Comparison of ENCODE assay signal across 8 cellular contexts in genomic region chr1:226995064-226995965, GRCh38. TPM values are rescaled to one million over a fixed set of nuclear protein-coding genes. Genes with fewer than 3 reads are reported as not detected.
A peak's percentile ranks its signal among the peaks of the same experiment; 100 is the strongest.
DNase-seq lines count a peak whose midpoint lies in the region; ATAC-seq, FAIRE-seq and TF ChIP-seq lines count a peak whose summit lies in the region.

No MANE protein-coding gene starts in this region.

- peak overlapping the region; percentile 14 for H4K91ac ChIP-seq in H1 (replicated peaks; ENCODE audit: insufficient read length, low read length)

- H3K4ac ChIP-seq in H1 (replicated peaks; ENCODE audit: insufficient read length, low read depth, low read length) = no peak overlapping the region

- no peak for TF ChIP-seq CTCF in H1 (IDR thresholded peaks at IDR 0.05; ENCODE audit: control extremely low read depth in 1 of 3, insufficient read depth in 1 of 3, low read depth in 1 of 3, low read length in 3 of 3)

- no peak overlapping the region for H3K9ac ChIP-seq in H1 (replicated peaks in 1 of 4; ENCODE audit: extremely low read depth in 1 of 4, low read depth in 3 of 4, low read length in 3 of 4)

- peak; percentile 61 for ATAC-seq in GM19468 (IDR thresholded peaks at IDR 0.05; ENCODE audit: extremely low read depth, unreplicated experiment)
- peak; percentile 97 for ATAC-seq in HG03039 (IDR thresholded peaks at IDR 0.05; ENCODE audit: unreplicated experiment)

- H3K14ac ChIP-seq in H1 (ENCODE audit: insufficient read length) = no peak overlapping the region

- H2AFZ ChIP-seq in H1 (ENCODE audit: low read length) = no peak overlapping the region

- H3K36me3 ChIP-seq in H1 (ENCODE audit: control insufficient read depth in 2 of 4, insufficient read depth in 4 of 4, low read length in 3 of 4) = no peaks in the 10 kb centered on the region

- H3K4me2 ChIP-seq in H1 (ENCODE audit: insufficient read depth in 1 of 2, low read depth in 2 of 2, low read length in 2 of 2) = 0 out of 4 replicates have a peak overlapping the region, but pooled peaks of 1 of the 2 experiments have one; percentile 36

- peak overlapping the region; percentile 45; the same call in 1 of the 2 replicates for H2BK12ac ChIP-seq in H1 (ENCODE audit: low read depth, low read length)

- no peaks in the 10 kb centered on the region for H4K20me1 ChIP-seq in H1 (replicated peaks in 1 of 2; ENCODE audit: control insufficient read depth in 1 of 2, insufficient read depth in 2 of 2, low read length in 2 of 2)

- peak overlapping the region; percentile 15; the same call in 1 of the 2 replicates for H3K18ac ChIP-seq in H1 (ENCODE audit: extremely low read depth, low read length)

- DNase-seq in GM18507 (ENCODE audit: extremely low spot score, insufficient read length, low read depth) = peak; percentile 38
- peak in 1 of 2 experiments; percentile 42 for DNase-seq in H1 (ENCODE audit: low read depth in 1 of 2, low spot score in 2 of 2)
- no peak for DNase-seq in stimulated activated CD4-positive, alpha-beta T cell treated with anti-CD3 and anti-CD28 coated beads, Interleukin-15, amount 100 ng/mL, for 24 hours
- DNase-seq in stimulated activated CD4-positive, alpha-beta T cell treated with anti-CD3 and anti-CD28 coated beads, Interleukin-2, amount 100 ng/mL, for 48 hours = no peak
- DNase-seq in NCI-H1436 (lab: John Stamatoyannopoulos, UW) = no peak
- no peak for DNase-seq in activated effector memory CD4-positive, alpha-beta T cell treated with anti-CD3 and anti-CD28 coated beads, Interleukin-2, amount 50 U/mL, for 16 hours

- no peak overlapping the region for H2AK5ac ChIP-seq in H1 (ENCODE audit: low read depth, low read length)

- H3K27ac ChIP-seq in H1 (ENCODE audit: low read depth, low read length) = no peak overlapping the region

- H3K23ac ChIP-seq in H1 (ENCODE audit: insufficient read length) = no peak overlapping the region

- TF ChIP-seq RAD21 in H1 (IDR thresholded peaks at IDR 0.05 in 1 of 2, conservative IDR thresholded peaks at IDR 0.05 in 1 of 2; ENCODE audit: low read depth in 2 of 2, low read length in 2 of 2) = no peak

- peaks cover 2% of the 10 kb centered on the region; the same call in 1 of the 2 replicates for H3K23me2 ChIP-seq in H1 (ENCODE audit: low read depth, low read length)

- no peak overlapping the region for H2BK20ac ChIP-seq in H1 (ENCODE audit: low read length)

- TF ChIP-seq EP300 in H1 (IDR thresholded peaks at IDR 0.05; ENCODE audit: borderline replicate concordance in 1 of 2, low read depth in 2 of 2, low read length in 2 of 2) = no peak

- no peak overlapping the region for H2BK120ac ChIP-seq in H1 (replicated peaks; ENCODE audit: low read depth, low read length)

- TF ChIP-seq POLR2A in H1 (IDR thresholded peaks at IDR 0.05; ENCODE audit: control extremely low read depth in 1 of 2, low read depth in 2 of 2, low read length in 2 of 2) = no peak

- peak overlapping the region in 1 of 4 experiments; percentile 24; a peak in 1 of 8 replicates for H3K4me3 ChIP-seq in H1 (ENCODE audit: extremely low read depth in 1 of 4, insufficient read depth in 2 of 4, low read depth in 3 of 4, low read length in 4 of 4)

- no peaks in the 10 kb centered on the region for H3K79me2 ChIP-seq in H1 (ENCODE audit: control insufficient read depth in 1 of 2, insufficient read depth in 2 of 2, low read length in 2 of 2)

- H3K27me3 ChIP-seq in H1 (replicated peaks in 1 of 4; ENCODE audit: control insufficient read depth in 3 of 4, extremely low read depth in 1 of 4, insufficient read depth in 3 of 4, low read length in 3 of 4) = no peaks in the 10 kb centered on the region

- CTCF ChIA-PET in H1 (lab: Charles Lee; ENCODE audit: partially characterized antibody) = interaction anchor here (0.8 to 2.1 kb wide), 8 partner anchors 8 to 452 kb away, joined by 3 to 7 read pairs (median 4); no protein-coding TSS in a partner anchor

- no peak overlapping the region for H4K5ac ChIP-seq in H1 (ENCODE audit: insufficient read length, low read depth, low read length)

- POLR2A ChIA-PET in H1 (lab: Charles Lee; ENCODE audit: partially characterized antibody) = interaction anchor here (1.0 to 2.3 kb wide), 4 partner anchors 10 to 324 kb away, joined by 3 to 8 read pairs (median 3); no protein-coding TSS in a partner anchor

- no peaks in the 10 kb centered on the region for H3K9me3 ChIP-seq in H1 (ENCODE audit: insufficient read depth in 2 of 2, low read depth in 1 of 2, low read length in 1 of 2)

- 70% methylated on average over 15 of the region's 15 CpGs; no CpG with 5 or more reads in 1 of the 2 experiments for WGBS in H1 (ENCODE audit: extremely low coverage in 1 of 2, insufficient coverage in 1 of 2, insufficient read length in 1 of 2, insufficient replicate concordance in 2 of 2, low coverage in 1 of 2, low lambda C conversion rate in 2 of 2, missing lambda C conversion rate in 1 of 2), 2 experiments

- FAIRE-seq in GM18507 (lab: Jason Lieb, UNC) (peak; percentile 88), H1 (lab: Jason Lieb, UNC) (peak; percentile 19)

- peaks cover 2 to 13% (median 8%) of the 10 kb centered on the region in 4 experiments for H3K4me1 ChIP-seq in H1 (replicated peaks in 1 of 4; ENCODE audit: control insufficient read depth in 3 of 4, insufficient read depth in 4 of 4, low read length in 3 of 4)

- H4K8ac ChIP-seq in H1 (ENCODE audit: extremely low read depth, insufficient read depth, low read length) = peak overlapping the region; percentile 45

- no peaks in the 10 kb centered on the region for H3K79me1 ChIP-seq in H1 (ENCODE audit: low read depth, low read length)

- no peak overlapping the region for H3K56ac ChIP-seq in H1 (replicated peaks; ENCODE audit: insufficient read length, low read depth, low read length)

- no peak overlapping the region; the same call in 1 of the 2 replicates for H2BK15ac ChIP-seq in H1 (ENCODE audit: low read length)

- 0 out of 2 replicates have a peak overlapping the region, but pooled peaks have one; percentile 15 for H2BK5ac ChIP-seq in H1 (ENCODE audit: low read depth, low read length)

TF ChIP-seq in H1, 55 proteins besides CTCF, POLR2A, EP300 and RAD21 (continues in another document):
- TF ChIP-seq ZNF274 (IDR thresholded peaks at IDR 0.05; ENCODE audit: borderline replicate concordance, extremely low read depth, low read length) = no peak

RNA-seq across cellular contexts. Expression of gene COQ8A, which starts 55.2 kb away (rescaled TPM):
- total RNA-seq in H1 (2021; fragmentation: NEBNext Ultra II Directional; extraction: Animal tissue kit (Norgen Biotek cat#: 25700)) = 38.9 and 39.0 TPM in 2 replicates
- polyA plus RNA-seq in H1 (2011; rRNA removed) = 28.5 and 40.2 TPM in 2 replicates
- polyA plus RNA-seq in H1 (2011; cell fraction: cytosol; rRNA removed) = 38.6 TPM
- 61.2 TPM for polyA plus RNA-seq in H1 (2011; cell fraction: nucleus; rRNA removed)
- 27.1 to 32.5 TPM (median 31.3 TPM) in 4 replicates for polyA plus RNA-seq in H1 (2012, experiment 1 of 2)
- polyA plus RNA-seq in H1 (2012, experiment 2 of 2) = 35.2 TPM
- 17.0 TPM for polyA plus RNA-seq in H1 (2013, experiment 1 of 2)
- polyA plus RNA-seq in H1 (2013, experiment 2 of 2) = 17.1 TPM
- polyA minus RNA-seq in H1 (2011; rRNA and poly(A)+ RNA removed) = 19.0 and 25.9 TPM in 2 replicates
- polyA minus RNA-seq in H1 (2011; cell fraction: cytosol; rRNA and poly(A)+ RNA removed) = 16.7 TPM
- 16.0 TPM for polyA minus RNA-seq in H1 (2011; cell fraction: nucleus; rRNA and poly(A)+ RNA removed)
